Comparison of ENCODE assay signal across 16 cellular contexts in genomic region chr11:44403587-44404322, GRCh38.
"Had no signal": no experiment of that assay in that cellular context is flagged by ENCODE, and none has a peak within 500 bp of the region (broad histone marks: within the 10 kb centered on the region; RNA-seq: fewer than 3 reads in every experiment).

No MANE protein-coding gene starts in this region.

- DNase-seq: endodermal cell; erythroblast; foreskin keratinocyte; left colon; naive thymus-derived CD8-positive, alpha-beta T cell; nucleus accumbens; ovary; sigmoid colon; stimulated activated CD4-positive, alpha-beta T cell treated with anti-CD3 and anti-CD28 coated beads, Interleukin-2, amount 100 ng/mL, for 24 hours; stimulated activated naive CD4-positive, alpha-beta T cell treated with Interleukin-2 at 50 U/mL for 16 hours had no signal

- H2AFZ ChIP-seq: hepatocyte had no signal

- H3K79me2 ChIP-seq: hepatocyte had no signal

- H3K27me3 ChIP-seq: ovary, right atrium auricular region had no signal

- H3K4me3 ChIP-seq: hepatocyte, ovary, right atrium auricular region, sigmoid colon, skin epidermis had no signal

- FAIRE-seq: colon, endothelial cell of umbilical vein, urothelium cell line had no signal

- H3K36me3 ChIP-seq: ovary, right atrium auricular region, sigmoid colon had no signal

- H3K4me1 ChIP-seq: foreskin keratinocyte, right atrium auricular region, sigmoid colon had no signal

- H3K4me2 ChIP-seq: hepatocyte had no signal

- ATAC-seq: foreskin keratinocyte; left colon; naive thymus-derived CD8-positive, alpha-beta T cell had no signal

- H3K9me3 ChIP-seq: ovary, right atrium auricular region, sigmoid colon had no signal

- H3K27ac ChIP-seq: foreskin keratinocyte, hepatocyte, ovary, right atrium auricular region, sigmoid colon, skin epidermis had no signal
